Comparison of ENCODE assay signal across 28 cellular contexts in the genomic region with DNA sequence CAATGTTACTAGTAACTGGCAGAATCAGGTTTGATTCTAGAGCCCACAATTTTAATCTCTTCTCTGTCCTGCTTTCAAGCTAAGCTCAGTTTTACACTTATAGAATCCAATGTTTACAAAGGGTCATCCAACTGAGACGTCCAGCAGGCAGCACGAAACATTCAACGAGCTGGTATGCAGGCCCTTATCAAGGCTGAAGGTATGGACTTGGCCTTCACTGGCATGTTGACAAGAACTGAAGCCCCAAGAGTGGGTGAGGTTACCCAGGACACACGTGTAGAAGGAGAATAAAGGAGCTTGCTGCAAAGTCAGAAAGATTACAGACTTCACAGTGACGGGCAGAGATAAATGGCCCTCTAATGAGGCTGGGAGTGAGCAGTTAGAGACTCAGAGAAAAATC.
"Had no signal": no experiment of that assay in that cellular context is flagged by ENCODE, and none has a peak within 500 bp of the region (broad histone marks: within the 10 kb centered on the region; RNA-seq: fewer than 3 reads in every experiment).

No MANE protein-coding gene starts in this region.

- H3K36me3 ChIP-seq: brain microvascular endothelial cell had no signal

- H3K4me1 ChIP-seq: esophagus squamous epithelium, gastroesophageal sphincter had no signal

- DNase-seq: activated CD4-positive, alpha-beta memory T cell treated with anti-CD3 and anti-CD28 coated beads, Interleukin-2, amount 10 ng/mL, durations not matched to agents 7 days and 5 days; activated CD4-positive, alpha-beta T cell treated with anti-CD3 and anti-CD28 coated beads for 36 hours; activated CD4-positive, alpha-beta T cell treated with anti-CD3 and anti-CD28 coated beads, Interleukin-2, amount 10 ng/mL, durations not matched to agents 24 days and 14 days; activated CD4-positive, CD25-positive, alpha-beta regulatory T cell; activated CD4-positive, CD25-positive, alpha-beta regulatory T cell treated with anti-CD3 and anti-CD28 coated beads, Interleukin-2, amount 50 U/mL, for 72 hours; activated CD8-positive, alpha-beta memory T cell treated with anti-CD3 and anti-CD28 coated beads, Interleukin-2, amount 50 U/mL, for 48 hours; activated gamma-delta T cell; activated naive CD4-positive, alpha-beta T cell; activated naive CD4-positive, alpha-beta T cell treated with anti-CD3 and anti-CD28 coated beads, Interleukin-2, amount 10 ng/mL, durations not matched to agents 7 days and 5 days; activated naive CD8-positive, alpha-beta T cell treated with anti-CD3 and anti-CD28 coated beads, Interleukin-2, amount 10 ng/mL, durations not matched to agents 7 days and 5 days; activated T-cell treated with anti-CD3 and anti-CD28 coated beads for 4 hours; activated T-cell treated with anti-CD3 and anti-CD28 coated beads, Interleukin-2, amount 50 U/mL, for 24 hours; activated T-cell treated with anti-CD3 and anti-CD28 coated beads, Interleukin-2, amount 50 U/mL, for 72 hours; amniotic stem cell; anterior cingulate cortex; brain microvascular endothelial cell; caudate nucleus; cortex of kidney; dermis blood vessel endothelial cell; effector CD4-positive, alpha-beta T cell; effector memory CD8-positive, alpha-beta T cell; erythroblast; esophagus squamous epithelium; foreskin melanocyte; head of caudate nucleus; T-helper 2 cell had no signal

- H3K27me3 ChIP-seq: brain microvascular endothelial cell, esophagus squamous epithelium, gastroesophageal sphincter had no signal

- H3K4me3 ChIP-seq: esophagus squamous epithelium, gastroesophageal sphincter had no signal

- H3K9me3 ChIP-seq: esophagus squamous epithelium, gastroesophageal sphincter had no signal

- ATAC-seq: activated CD4-positive, alpha-beta T cell treated with anti-CD3 and anti-CD28 coated beads for 36 hours; activated naive CD4-positive, alpha-beta T cell treated with anti-CD3 and anti-CD28 coated beads, Interleukin-2, amount 50 U/mL, for 72 hours; activated T-cell treated with anti-CD3 and anti-CD28 coated beads, Interleukin-2, amount 50 U/mL, for 72 hours; effector memory CD8-positive, alpha-beta T cell; gastroesophageal sphincter had no signal

- H3K27ac ChIP-seq: brain microvascular endothelial cell, esophagus squamous epithelium, gastroesophageal sphincter had no signal
